In the genomic region with DNA sequence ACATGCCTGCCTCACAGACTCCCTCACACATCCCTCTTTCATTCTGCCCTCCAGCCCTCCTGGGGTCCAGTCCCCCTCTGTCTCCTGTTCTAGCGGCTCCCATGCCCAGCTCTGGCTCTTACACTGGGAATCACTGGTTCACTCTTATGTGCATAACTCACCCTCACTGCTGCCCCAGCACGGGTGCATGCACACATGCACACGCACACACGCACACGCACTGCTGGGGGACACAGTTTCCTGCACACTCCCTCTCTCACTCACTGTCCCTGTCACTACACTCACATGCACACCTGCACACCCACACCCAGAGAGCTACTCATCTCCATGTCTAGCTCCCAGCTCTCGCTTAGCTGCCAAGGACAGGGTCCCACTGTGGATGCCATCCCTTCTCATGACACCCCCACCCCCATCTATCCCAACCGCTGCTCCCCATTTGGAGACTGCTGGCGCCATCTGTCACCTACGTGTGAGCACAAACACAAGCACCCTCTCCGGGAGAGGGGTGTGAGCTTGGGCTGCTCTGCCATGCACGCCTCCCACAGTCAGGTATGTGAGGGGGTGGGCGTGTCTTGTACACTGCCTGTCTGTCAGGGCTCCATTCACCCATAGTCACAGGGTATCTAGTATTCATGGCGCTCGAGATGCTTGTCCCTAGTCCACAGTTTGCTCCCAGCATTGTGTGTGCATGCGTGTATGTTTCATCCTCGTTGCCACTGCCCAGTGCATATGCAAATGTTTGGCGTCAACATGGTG, we compare ENCODE assay signal across 20 cellular contexts. TPM values are rescaled to one million over a fixed set of nuclear protein-coding genes. Genes with fewer than 3 reads are reported as not detected.
DNase-seq lines count a peak whose midpoint lies in the region; FAIRE-seq and TF ChIP-seq lines count a peak whose summit lies in the region.
"Had no signal": no experiment of that assay in that cellular context is flagged by ENCODE, and none has a peak within 500 bp of the region (broad histone marks: within the 10 kb centered on the region; RNA-seq: fewer than 3 reads in every experiment).

No MANE protein-coding gene starts in this region.

- FAIRE-seq in small intestine (lab: Jason Lieb, UNC) = no peak
- FAIRE-seq: HTR-8/SVneo had no signal

- H3K4me3 Mint-ChIP-seq in neural crest cell = peak overlapping the region; percentile 61
- H3K4me3 Mint-ChIP-seq: H9, IgD-negative memory B cell had no signal

- H3K9me3 Mint-ChIP-seq in neural crest cell = no peaks in the 10 kb centered on the region
- H3K9me3 Mint-ChIP-seq: H9, IgD-negative memory B cell had no signal

- peak overlapping the region; percentile 84 for H3K27ac Mint-ChIP-seq in neural crest cell (ENCODE audit: unreplicated experiment)
- H3K27ac Mint-ChIP-seq: H9, IgD-negative memory B cell had no signal

- no peaks in the 10 kb centered on the region for H3K9me3 ChIP-seq in small intestine (ENCODE audit: control insufficient read depth, low read depth)

- H3K27me3 Mint-ChIP-seq in neural crest cell (ENCODE audit: low read depth) = peaks cover 58% of the 10 kb centered on the region

- H3K36me3 ChIP-seq in small intestine (ENCODE audit: control insufficient read depth in 2 of 2, insufficient read depth in 2 of 2, low read length in 2 of 2) = no peaks in the 10 kb centered on the region

- CTCF ChIA-PET in HEK293T (lab: Yijun Ruan, JAX) = interaction anchor here (1.1 to 1.2 kb wide), 3 partner anchors 14 to 21 kb away, joined by 3 read pairs; a partner anchor contains a TSS

- peaks cover 11 to 37% of the 10 kb centered on the region in 2 donors for H3K27me3 ChIP-seq in small intestine (ENCODE audit: control insufficient read depth in 2 of 2, insufficient read depth in 2 of 2, low read length in 2 of 2)

- TF ChIP-seq CTCF in neural crest cell (conservative IDR thresholded peaks at IDR 0.05) = no peak

- WGBS in small intestine, 3 donors = 44 to 65% (median 53%) methylated on average over 17 of the region's 17 CpGs

- peaks cover 63% of the 10 kb centered on the region for H3K4me1 Mint-ChIP-seq in neural crest cell

- POLR2A ChIA-PET in HEK293T (lab: Yijun Ruan, JAX) = interaction anchor here (1.3 to 1.4 kb wide), 2 partner anchors 9 to 15 kb away, joined by 3 to 4 read pairs; no protein-coding TSS in a partner anchor

- peak; percentile 34 for DNase-seq in NCI-H1694 (lab: John Stamatoyannopoulos, UW)
- no peak for DNase-seq in NCI-H1694 treated with DMSO at 0.1 percent for 48 hours (lab: John Stamatoyannopoulos, UW)
- DNase-seq in HEK293T (ENCODE audit: extremely low spot score) = no peak
- DNase-seq in caudate nucleus (lab: John Stamatoyannopoulos, UW) = peak in 38 of 61 donors; percentile 13 to 84 (median 33)
- DNase-seq in neural crest cell (ENCODE audit: low read depth, low spot score) = no peak
- DNase-seq in activated T-cell treated with anti-CD3 and anti-CD28 coated beads for 4 hours = no peak
- DNase-seq in small intestine = no peak
- no peak for DNase-seq in AG20443 (ENCODE audit: low spot score)
- DNase-seq: 8988T, H9, NCI-H1105, NCI-H187 treated with DMSO at 0.1 percent for 48 hours, NCI-H226, NCI-H524 treated with DMSO at 0.1 percent for 48 hours had no signal

- no peaks in the 10 kb centered on the region for H3K36me3 Mint-ChIP-seq in neural crest cell (ENCODE audit: low read depth)

- no peak overlapping the region for H3K27ac ChIP-seq in caudate nucleus (ENCODE audit: low read depth, low read length)
- H3K27ac ChIP-seq in small intestine (ENCODE audit: low read depth in 1 of 2, low read length in 1 of 2) = no peak overlapping the region
- H3K27ac ChIP-seq: C4-2B, HL-60, RWPE1 had no signal

- H3K4me3 ChIP-seq in small intestine (ENCODE audit: low read depth in 1 of 2, low read length in 2 of 2) = no peak overlapping the region

- no peaks in the 10 kb centered on the region for H3K4me1 ChIP-seq in small intestine (ENCODE audit: control insufficient read depth in 2 of 2, insufficient read depth in 1 of 2, low read depth in 1 of 2, low read length in 1 of 2)

TF ChIP-seq in HEK293T, 16 proteins besides CTCF, POLR2A, EP300 and RAD21:
- TF ChIP-seq CTBP1 (IDR thresholded peaks at IDR 0.05; ENCODE audit: borderline replicate concordance) (no peak), BHLHE40 (IDR thresholded peaks at IDR 0.05; ENCODE audit: borderline replicate concordance) (no peak), ELF4 (IDR thresholded peaks at IDR 0.05) (no peak)
- TF ChIP-seq, protein P1, sequence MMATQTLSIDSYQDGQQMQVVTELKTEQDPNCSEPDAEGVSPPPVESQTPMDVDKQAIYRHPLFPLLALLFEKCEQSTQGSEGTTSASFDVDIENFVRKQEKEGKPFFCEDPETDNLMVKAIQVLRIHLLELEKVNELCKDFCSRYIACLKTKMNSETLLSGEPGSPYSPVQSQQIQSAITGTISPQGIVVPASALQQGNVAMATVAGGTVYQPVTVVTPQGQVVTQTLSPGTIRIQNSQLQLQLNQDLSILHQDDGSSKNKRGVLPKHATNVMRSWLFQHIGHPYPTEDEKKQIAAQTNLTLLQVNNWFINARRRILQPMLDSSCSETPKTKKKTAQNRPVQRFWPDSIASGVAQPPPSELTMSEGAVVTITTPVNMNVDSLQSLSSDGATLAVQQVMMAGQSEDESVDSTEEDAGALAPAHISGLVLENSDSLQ (IDR thresholded peaks at IDR 0.05) = peak; percentile 23; the same call in 1 of the 2 replicates

RNA-seq across cellular contexts. Expression of gene ASIC4, which starts 1.8 kb away (rescaled TPM):
- 1.0 and 1.5 TPM in 2 replicates for total RNA-seq in neural crest cell
- under 1 TPM in 1 of 3 donors, not detected in 2; 0.04 TPM for polyA plus RNA-seq in small intestine
- total RNA-seq: LHCN-M2 had no signal
- polyA plus RNA-seq: IgD-negative memory B cell had no signal

RNA-seq across cellular contexts. Expression of gene GMPPA, which starts 17.4 kb away (rescaled TPM):
- 24.3 and 26.1 TPM in 2 replicates for total RNA-seq in neural crest cell
- 10 to 100 TPM; 52.6 to 63.5 (median 59.3) TPM for polyA plus RNA-seq in small intestine

RNA-seq across cellular contexts. Expression of gene CHPF, which starts 27.6 kb away (rescaled TPM):
- 27.0 and 30.0 TPM in 2 replicates for total RNA-seq in neural crest cell
- polyA plus RNA-seq in small intestine = 10 to 100 TPM in 2 of 3 donors, 1 to 10 TPM in 1; 8.7 to 51.9 (median 49.0) TPM

RNA-seq across cellular contexts. Expression of gene TMEM198, which starts 27.8 kb away (rescaled TPM):
- total RNA-seq in neural crest cell = 15.7 and 16.4 TPM in 2 replicates
- polyA plus RNA-seq in small intestine = 10 to 100 TPM in 1 of 3 donors, 1 to 10 TPM in 2; 1.8 to 23.5 (median 9.6) TPM

RNA-seq across cellular contexts. Expression of gene OBSL1, which starts 55.3 kb away (rescaled TPM):
- 122 and 123 TPM in 2 replicates for total RNA-seq in neural crest cell
- polyA plus RNA-seq in small intestine = 10 to 100 TPM in 2 of 3 donors, 1 to 10 TPM in 1; 4.5 to 16.3 (median 14.6) TPM
- polyA plus RNA-seq: IgD-negative memory B cell had no signal

Comparison
In these comparisons a context has a peak if more than half of its experiments do, and no peak if none do; other contexts are left out.
1. DNase-seq: peak in NCI-H1694 (single experiment) and caudate nucleus (38 of 61); none in NCI-H1694 treated with DMSO at 0.1 percent for 48 hours (single experiment), HEK293T (single experiment), neural crest cell (single experiment), activated T-cell treated with anti-CD3 and anti-CD28 coated beads for 4 hours (single experiment), small intestine (single experiment) and AG20443 (single experiment).